In genomic region chr15:44801797-44802196, GRCh38 we compare ENCODE assay signal across 22 cellular contexts.
DNase-seq lines count a peak whose midpoint lies in the region; ATAC-seq and TF ChIP-seq lines count a peak whose summit lies in the region.
"Had no signal": no experiment of that assay in that cellular context is flagged by ENCODE, and none has a peak within 500 bp of the region (broad histone marks: within the 10 kb centered on the region; RNA-seq: fewer than 3 reads in every experiment).

No MANE protein-coding gene starts in this region.

- H3K27me3 ChIP-seq in right cardiac atrium (ENCODE audit: control insufficient read depth, insufficient read depth): no peaks in the 10 kb centered on the region
- H3K27me3 ChIP-seq: BE2C, BLaER1 had no signal

- TF ChIP-seq CTCF in fibroblast of the aortic adventitia (IDR thresholded peaks at IDR 0.05; ENCODE audit: insufficient read depth, low read length): no peak

- no peaks in the 10 kb centered on the region for H3K9me3 ChIP-seq in right cardiac atrium (ENCODE audit: control insufficient read depth, low read length)
- H3K9me3 ChIP-seq: BE2C, BLaER1 had no signal

- DNase-seq in left ventricle myocardium superior: no peak
- no peak for DNase-seq in right cardiac atrium
- peak; percentile 22 for DNase-seq in amniotic epithelial cell (ENCODE audit: low read depth)
- DNase-seq in fibroblast of the aortic adventitia (ENCODE audit: low read depth): peak; percentile 9
- DNase-seq in SIG-M5 (lab: John Stamatoyannopoulos, UW): no peak
- DNase-seq in GDM1 (lab: John Stamatoyannopoulos, UW): no peak
- DNase-seq: 8988T; ACHN; BE2C; C1 segment of cervical spinal cord; CD4-positive, alpha-beta memory T cell; CD4-positive, CD25-positive, alpha-beta regulatory T cell; CD8-positive, alpha-beta memory T cell; COR-L47; DMS 273 treated with DMSO at 0.1 percent for 48 hours; DMS153; DMS53; DMS79; DND-41; EL; GF-D8 had no signal

- intact Hi-C loops in left ventricle myocardium superior (cut with micrococcal nuclease): no loop called here
- intact Hi-C loops in right cardiac atrium (cut with DNase I): no loop called here

- H3K4me1 ChIP-seq in right cardiac atrium (ENCODE audit: control insufficient read depth, insufficient read depth, low read length): no peaks in the 10 kb centered on the region
- H3K4me1 ChIP-seq: BE2C, BLaER1 had no signal

- no peak overlapping the region for H3K27ac ChIP-seq in right cardiac atrium (ENCODE audit: low read length)
- H3K27ac ChIP-seq: BLaER1 had no signal

- H3K4me3 ChIP-seq in right cardiac atrium (ENCODE audit: low read length) (no peak overlapping the region), fibroblast of the aortic adventitia (ENCODE audit: low read depth, low read length) (no peak overlapping the region)
- H3K4me3 ChIP-seq: BLaER1 had no signal

- peak; percentile 55 for ATAC-seq in left ventricle myocardium superior
- ATAC-seq in right cardiac atrium: no peak

Comparison
In these comparisons a context has a peak if more than half of its experiments do, and no peak if none do; other contexts are left out.
1. DNase-seq: peak in amniotic epithelial cell (single experiment) and fibroblast of the aortic adventitia (single experiment); none in left ventricle myocardium superior (single experiment), right cardiac atrium (0 of 3), SIG-M5 (single experiment) and GDM1 (single experiment).